ENCODE assay signal across 12 cellular contexts in genomic region chr10:78700413-78700812, GRCh38.
A peak's percentile ranks its signal among the peaks of the same experiment; 100 is the strongest.
DNase-seq lines count a peak whose midpoint lies in the region; ATAC-seq, FAIRE-seq and TF ChIP-seq lines count a peak whose summit lies in the region.
"Had no signal": no experiment of that assay in that cellular context is flagged by ENCODE, and none has a peak within 500 bp of the region (broad histone marks: within the 10 kb centered on the region; RNA-seq: fewer than 3 reads in every experiment).

No MANE protein-coding gene starts in this region.

- peak; percentile 15 for DNase-seq in EL
- peak; percentile 40 for DNase-seq in M059J (ENCODE audit: low read depth)
- DNase-seq in cardiac fibroblast (ENCODE audit: low read depth in 2 of 2): peak; percentile 47 to 48
- peak; percentile 6 to 87 for DNase-seq in lung microvascular endothelial cell (ENCODE audit: low read depth in 2 of 2)
- no peak for DNase-seq in kidney
- DNase-seq: activated CD4-positive, alpha-beta T cell treated with anti-CD3 and anti-CD28 coated beads, Interleukin-2, amount 10 ng/mL, durations not matched to agents 7 days and 5 days; NCI-H2029 treated with DMSO at 0.1 percent for 48 hours; upper lobe of left lung had no signal

- no peak overlapping the region for H3K4me3 ChIP-seq in cardiac fibroblast (replicated peaks in 1 of 2; ENCODE audit: low read depth in 2 of 2, low read length in 2 of 2)
- no peak overlapping the region for H3K4me3 ChIP-seq in kidney (ENCODE audit: low read length in 2 of 2)
- H3K4me3 ChIP-seq: dorsolateral prefrontal cortex, SJSA1, upper lobe of left lung had no signal

- H3K9me3 ChIP-seq in kidney (ENCODE audit: control insufficient read depth in 1 of 2, low read length in 2 of 2): no peaks in the 10 kb centered on the region
- H3K9me3 ChIP-seq: SJSA1, upper lobe of left lung had no signal

- ATAC-seq in HG03039 (IDR thresholded peaks at IDR 0.05; ENCODE audit: unreplicated experiment) (no peak), HG03108 (IDR thresholded peaks at IDR 0.05; ENCODE audit: unreplicated experiment) (no peak)

- no peak overlapping the region for H3K27ac ChIP-seq in kidney (ENCODE audit: low read depth in 2 of 2, low read length in 2 of 2)
- H3K27ac ChIP-seq: dorsolateral prefrontal cortex, SJSA1, upper lobe of left lung had no signal

- FAIRE-seq in kidney (lab: Jason Lieb, UNC): no peak

- intact Hi-C loops in kidney (cut with DNase I): no loop called here

- peaks cover 0 to 3% of the 10 kb centered on the region in 2 donors for H3K4me1 ChIP-seq in kidney (ENCODE audit: control insufficient read depth in 1 of 2, insufficient read depth in 1 of 2, low read depth in 1 of 2, low read length in 2 of 2)
- H3K4me1 ChIP-seq: SJSA1 had no signal

- no peak for TF ChIP-seq CTCF in cardiac fibroblast (IDR thresholded peaks at IDR 0.05; ENCODE audit: low read depth, low read length)
- TF ChIP-seq CTCF in kidney (IDR thresholded peaks at IDR 0.05; ENCODE audit: borderline replicate concordance, extremely low read depth, insufficient read depth): no peak

- no peaks in the 10 kb centered on the region for H3K36me3 ChIP-seq in kidney (ENCODE audit: control insufficient read depth in 1 of 2, insufficient read depth in 2 of 2, low read length in 2 of 2)
- H3K36me3 ChIP-seq: SJSA1, upper lobe of left lung had no signal

- no peak overlapping the region for H3K9ac ChIP-seq in kidney (ENCODE audit: low read length in 2 of 2)
